ENCODE assay signal across 8 cellular contexts in genomic region chrX:101348452-101349222, GRCh38. TPM values are rescaled to one million over a fixed set of nuclear protein-coding genes. Genes with fewer than 3 reads are reported as not detected.
DNase-seq lines count a peak whose midpoint lies in the region; ATAC-seq and TF ChIP-seq lines count a peak whose summit lies in the region.

Gene TIMM8A, minus strand, starts transcription at chrX:101348742. Its CDS starts 78 bp downstream, at chrX:101348664.

- ATAC-seq in GM18873 (IDR thresholded peaks at IDR 0.05; ENCODE audit: low FRiP score, unreplicated experiment) (peak; percentile 97), HG03108 (IDR thresholded peaks at IDR 0.05; ENCODE audit: unreplicated experiment) (peak; percentile 98), activated B cell treated with CpG ODN at 0.5 μM for 24 hours (ENCODE audit: low read depth) (peak; percentile 99)

- peaks cover 13% of the 10 kb centered on the region for H3K4me1 Mint-ChIP-seq in activated B cell treated with CpG ODN at 0.5 μM for 24 hours

- CTCF ChIA-PET in AG04449 (lab: Yijun Ruan, JAX) (interaction anchor here (2.1 kb wide), 1 partner anchor 10 kb away, joined by 6 read pairs; no protein-coding TSS in a partner anchor), activated B cell treated with CpG ODN at 0.5 μM for 24 hours (lab: Charles Lee) (interaction anchor here (0.9 to 1.8 kb wide), 2 partner anchors 19 to 42 kb away, joined by 3 to 10 read pairs; partner anchors contain the start of gene RPL36A)

- POLR2A ChIA-PET in AG04449 (lab: Yijun Ruan, JAX) (interaction anchor here (1.2 to 1.8 kb wide), 2 partner anchors 42 to 129 kb away, joined by 4 to 11 read pairs; partner anchors contain the start of genes DRP2 and RPL36A), activated B cell treated with CpG ODN at 0.5 μM for 24 hours (lab: Charles Lee) (interaction anchor here (0.6 to 2.9 kb wide), 12 partner anchors 9 to 583 kb away, joined by 3 to 27 read pairs (median 5); partner anchors contain the start of genes BTK, GLA, HNRNPH2 and RPL36A)

- intact Hi-C loops in activated B cell treated with CpG ODN at 0.5 μM for 24 hours (cut with micrococcal nuclease) = loop anchor here (1.0 to 2.0 kb wide), 4 partner anchors 22 to 60 kb away; partner anchors contain the start of genes BTK and HNRNPH2

- peaks cover 43% of the 10 kb centered on the region for H3K36me3 Mint-ChIP-seq in activated B cell treated with CpG ODN at 0.5 μM for 24 hours (ENCODE audit: low read depth)

- no peaks in the 10 kb centered on the region for H3K27me3 Mint-ChIP-seq in activated B cell treated with CpG ODN at 0.5 μM for 24 hours

- no peak for DNase-seq in AG04449 (ENCODE audit: low read depth, low spot score)
- DNase-seq in NCI-H2196 (lab: John Stamatoyannopoulos, UW; ENCODE audit: unreplicated experiment) = peak; percentile 65
- DNase-seq in activated B cell treated with CpG ODN at 0.5 μM for 24 hours = peak; percentile 71
- DNase-seq in cardiac fibroblast (ENCODE audit: low read depth in 2 of 2) = peak; percentile 70
- peak; percentile 88 for DNase-seq in islet precursor cell
- peak; percentile 50 to 72 (median 64) for DNase-seq in stimulated activated CD4-positive, alpha-beta T cell treated with anti-CD3 and anti-CD28 coated beads, Interleukin-12 subunit alpha, Interleukin-12 subunit beta, amount 100 ng/mL, for 48 hours (ENCODE audit: low read depth in 2 of 3, low spot score in 1 of 3)

- TF ChIP-seq CTCF in AG04449 (IDR thresholded peaks at IDR 0.05; ENCODE audit: insufficient read depth, low read length, missing control alignments) (no peak), activated B cell treated with CpG ODN at 0.5 μM for 24 hours (IDR thresholded peaks at IDR 0.05) (no peak), cardiac fibroblast (IDR thresholded peaks at IDR 0.05; ENCODE audit: low read depth, low read length) (no peak)

- H3K27ac Mint-ChIP-seq in activated B cell treated with CpG ODN at 0.5 μM for 24 hours = peak within 1 kb of the TSS; percentile 89

- peak within 1 kb of the TSS; percentile 80 for H3K4me3 ChIP-seq in AG04449 (ENCODE audit: low read depth, low read length)
- H3K4me3 ChIP-seq in cardiac fibroblast (replicated peaks in 1 of 2; ENCODE audit: low read depth in 2 of 2, low read length in 2 of 2) = peak within 1 kb of the TSS; percentile 67 to 76

- peak within 1 kb of the TSS; percentile 91 for H3K4me3 Mint-ChIP-seq in activated B cell treated with CpG ODN at 0.5 μM for 24 hours

- H3K9me3 Mint-ChIP-seq in activated B cell treated with CpG ODN at 0.5 μM for 24 hours = no peaks in the 10 kb centered on the region

RNA-seq across cellular contexts. Expression of gene TIMM8A, which starts in this region (rescaled TPM):
- 16.8 and 17.1 TPM in 2 replicates for total RNA-seq in activated B cell treated with CpG ODN at 0.5 μM for 24 hours
